ENCODE assay signal across 7 cellular contexts in the genomic region with DNA sequence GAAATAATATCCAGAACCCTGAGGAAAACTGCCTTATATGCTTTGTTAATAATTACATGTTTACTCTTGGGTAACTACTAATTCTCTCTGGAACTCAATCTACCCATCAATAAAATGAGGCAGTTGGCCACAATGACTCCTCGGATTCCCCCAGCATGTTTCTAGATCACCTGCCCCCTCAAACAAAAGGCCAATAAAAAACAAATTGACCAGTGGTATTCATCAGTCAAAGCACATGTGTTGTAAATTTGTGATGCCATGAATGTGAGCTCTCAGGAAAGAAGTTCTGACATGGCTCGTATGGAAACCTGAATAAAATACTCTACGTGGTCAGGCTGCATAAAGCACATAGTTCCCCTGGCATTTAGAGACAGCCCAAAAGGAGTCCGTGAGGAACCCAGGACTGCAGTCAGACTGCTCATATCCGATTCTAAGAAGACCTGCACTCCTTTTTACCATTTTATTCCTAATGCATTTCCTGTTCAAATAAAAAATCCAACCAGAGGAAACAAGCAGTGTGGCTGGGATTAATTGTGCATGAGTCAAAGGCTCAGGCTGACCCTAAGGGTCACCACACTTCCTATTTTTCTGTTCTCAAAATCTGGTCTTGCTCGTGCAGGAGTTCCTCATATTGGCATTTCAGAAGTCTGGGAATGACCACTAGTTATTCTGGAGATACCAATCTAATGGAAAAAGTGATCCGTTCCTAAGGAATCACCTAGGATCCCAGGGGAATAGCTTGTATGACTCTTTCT.
DNase-seq lines count a peak whose midpoint lies in the region; FAIRE-seq and TF ChIP-seq lines count a peak whose summit lies in the region.
"Not testable (repeated sequence)": the region's sequence is repeated elsewhere in the genome, so short reads cannot be mapped to it uniquely, and the experiment has no call there.

No MANE protein-coding gene starts in this region.

- peaks cover 27% of the 10 kb centered on the region for H3K4me1 ChIP-seq in astrocyte (ENCODE audit: insufficient read depth, low read length)
- H3K4me1 ChIP-seq in hepatocyte (ENCODE audit: insufficient read depth): not testable (repeated sequence)
- peaks cover 0 to 32% (median 14%) of the 10 kb centered on the region in 6 donors for H3K4me1 ChIP-seq in spleen

- not testable (repeated sequence) for H3K9me3 ChIP-seq in astrocyte (ENCODE audit: insufficient read depth, low read depth, low read length); hepatocyte (ENCODE audit: low read depth); spleen

- intact Hi-C loops in spleen (cut with DNase I; ENCODE audit: low total_unique reads): not testable (repeated sequence)

- not testable (repeated sequence) for H3K36me3 Mint-ChIP-seq in astrocyte (ENCODE audit: low read depth, unreplicated experiment); nephron (ENCODE audit: low read depth)

- DNase-seq in GM12891 (ENCODE audit: insufficient read length, low spot score); astrocyte (ENCODE audit: low read depth); epithelial cell of prostate (ENCODE audit: low read depth, low spot score); hepatocyte (ENCODE audit: low spot score); spleen: not testable (repeated sequence)
- peak; percentile 43 for DNase-seq in M059J (ENCODE audit: low read depth)

- not testable (repeated sequence) for H3K9me2 ChIP-seq in hepatocyte (replicated peaks; ENCODE audit: insufficient read depth)

- H3K27ac ChIP-seq in astrocyte (ENCODE audit: low read depth, low read length) (peak overlapping the region; percentile 30), epithelial cell of prostate (peak overlapping the region; percentile 87), hepatocyte (peak overlapping the region; percentile 93), spleen (peak overlapping the region in 6 of 8 donors; percentile 1 to 59 (median 36))

- H3K4me2 ChIP-seq in astrocyte (ENCODE audit: low read length) (peak overlapping the region; percentile 56), hepatocyte (peak overlapping the region; percentile 69)

- peaks cover 36% of the 10 kb centered on the region for H3K4me1 Mint-ChIP-seq in astrocyte (ENCODE audit: low read depth, unreplicated experiment)
- peaks cover 39% of the 10 kb centered on the region for H3K4me1 Mint-ChIP-seq in nephron

- not testable (repeated sequence) for TF ChIP-seq CTCF in astrocyte (IDR thresholded peaks at IDR 0.05; ENCODE audit: insufficient read depth, low read depth, low read length); hepatocyte (IDR thresholded peaks at IDR 0.05; ENCODE audit: poor library complexity); nephron (IDR thresholded peaks at IDR 0.05; ENCODE audit: unreplicated experiment in 3 of 3); spleen (IDR thresholded peaks at IDR 0.05 in 8 of 11, conservative IDR thresholded peaks at IDR 0.05 in 3 of 11)

- not testable (repeated sequence) for H3K27me3 ChIP-seq in astrocyte (ENCODE audit: insufficient read depth, low read length); hepatocyte; spleen (replicated peaks in 1 of 7)

- H3K9ac ChIP-seq in astrocyte (ENCODE audit: low read length): peak overlapping the region; percentile 20

- H3K27me3 Mint-ChIP-seq in astrocyte (ENCODE audit: low read depth, unreplicated experiment); nephron (ENCODE audit: low read depth): not testable (repeated sequence)

- FAIRE-seq in GM12891 (lab: Jason Lieb, UNC) (peak; percentile 16), astrocyte (lab: Jason Lieb, UNC) (peak; percentile 99)

- not testable (repeated sequence) for H3K4me3 ChIP-seq in astrocyte (ENCODE audit: insufficient read depth, low read depth, low read length); hepatocyte; spleen

- H3K36me3 ChIP-seq in astrocyte (ENCODE audit: insufficient read depth, low read length); hepatocyte (replicated peaks; ENCODE audit: insufficient read depth, low read depth); spleen: not testable (repeated sequence)

- peaks cover 67% of the 10 kb centered on the region for H3K79me2 ChIP-seq in astrocyte (ENCODE audit: insufficient read depth, low read length)
- peaks cover 37% of the 10 kb centered on the region for H3K79me2 ChIP-seq in hepatocyte

- not testable (repeated sequence) for H3K9me3 Mint-ChIP-seq in astrocyte (ENCODE audit: unreplicated experiment); nephron

- H3K4me3 Mint-ChIP-seq in astrocyte (ENCODE audit: unreplicated experiment); nephron: not testable (repeated sequence)

- H2AFZ ChIP-seq in astrocyte (ENCODE audit: low read depth, low read length); hepatocyte: not testable (repeated sequence)

- H4K20me1 ChIP-seq in astrocyte (ENCODE audit: insufficient read depth, low read length): peaks cover 18% of the 10 kb centered on the region
- not testable (repeated sequence) for H4K20me1 ChIP-seq in hepatocyte (ENCODE audit: insufficient read depth, poor library complexity, severe bottlenecking)

- 48% methylated on average over 4 of the region's 7 CpGs for WGBS in hepatocyte (ENCODE audit: low lambda C conversion rate, missing lambda C conversion rate)
- WGBS in spleen, 5 donors: 54 to 80% (median 62%) methylated on average over 3 to 4 of the region's 7 CpGs

- H3K27ac Mint-ChIP-seq in astrocyte (ENCODE audit: unreplicated experiment) (peak overlapping the region; percentile 85), nephron (peak overlapping the region; percentile 19 to 99 (median 98))

- not testable (repeated sequence) for TF ChIP-seq POLR2A in GM12891 (IDR thresholded peaks at IDR 0.05; ENCODE audit: low read depth, low read length); spleen (IDR thresholded peaks at IDR 0.05)

Comparison
In these comparisons a context has a peak if more than half of its experiments do, and no peak if none do; other contexts are left out.
1. H3K27ac ChIP-seq: peak in every context shown above with its lines; median percentile 93 in hepatocyte; 87 in epithelial cell of prostate; 36 in spleen; 30 in astrocyte.